1 cellular context compared by ENCODE assay signal in the genomic region with DNA sequence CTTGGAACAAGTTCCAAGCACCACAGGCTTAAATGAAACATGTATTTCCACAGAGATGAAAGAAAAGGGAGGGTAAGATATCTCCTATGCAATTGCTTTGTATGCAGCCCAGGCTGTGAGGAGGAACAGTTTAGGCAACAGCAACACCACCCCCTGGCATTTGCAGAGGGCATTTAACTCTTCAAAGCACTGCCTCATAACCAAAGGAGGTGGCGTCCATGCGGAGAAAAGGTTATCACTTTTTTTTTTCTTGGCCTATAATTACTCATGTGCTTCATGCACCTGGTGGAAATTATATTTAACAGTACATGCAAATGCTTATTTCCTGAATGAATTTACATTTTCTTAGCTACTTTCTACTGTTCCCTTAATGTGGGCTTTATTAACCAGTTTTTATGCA.
TF ChIP-seq lines count a peak whose summit lies in the region.

No MANE protein-coding gene starts in this region.

TF ChIP-seq in GM23338, 12 proteins besides CTCF, POLR2A, EP300 and RAD21 (continued from another document):
- TF ChIP-seq ETS1 (IDR thresholded peaks at IDR 0.05), result no peak
- no peak for TF ChIP-seq ZNF114 (CRISPR knock-in tag; IDR thresholded peaks at IDR 0.05)
